ENCODE assay signal across 26 cellular contexts in genomic region chr12:109286252-109286651, GRCh38. TPM values are rescaled to one million over a fixed set of nuclear protein-coding genes. Genes with fewer than 3 reads are reported as not detected.
DNase-seq lines count a peak whose midpoint lies in the region; ATAC-seq, FAIRE-seq and TF ChIP-seq lines count a peak whose summit lies in the region.
"Had no signal": no experiment of that assay in that cellular context is flagged by ENCODE, and none has a peak within 500 bp of the region (broad histone marks: within the 10 kb centered on the region; RNA-seq: fewer than 3 reads in every experiment).

No MANE protein-coding gene starts in this region.

- H3K79me2 ChIP-seq in K562 (ENCODE audit: control insufficient read depth, insufficient read depth, low read length) (no peaks in the 10 kb centered on the region), osteoblast (ENCODE audit: insufficient read depth, low read length) (no peaks in the 10 kb centered on the region)

- H4K20me1 ChIP-seq in K562 (replicated peaks; ENCODE audit: control insufficient read depth, insufficient read depth, low read length) (peaks cover 4% of the 10 kb centered on the region; the same call in 1 of the 2 replicates), osteoblast (ENCODE audit: insufficient read depth, low read length) (no peaks in the 10 kb centered on the region)

- intact Hi-C loops in K562 (cut with micrococcal nuclease) = no loop called here

- CTCF ChIA-PET in K562 (lab: Yijun Ruan, JAX; ENCODE audit: low intra/inter-chr PET ratio) = no interaction called here

- no peak for TF ChIP-seq EP300 in K562 (IDR thresholded peaks at IDR 0.05; ENCODE audit: low read length)

- no peak overlapping the region for H3K4me2 ChIP-seq in K562 (ENCODE audit: insufficient read depth, low read length)
- no peak overlapping the region for H3K4me2 ChIP-seq in osteoblast (ENCODE audit: insufficient read depth, low read length)
- H3K4me2 ChIP-seq: A549, GM23338 had no signal

- FAIRE-seq in K562 (lab: Jason Lieb, UNC) = no peak
- FAIRE-seq: A549, GM12878, GM19239 had no signal

- H3K36me3 ChIP-seq in BE2C (no peaks in the 10 kb centered on the region), K562 (ENCODE audit: control insufficient read depth, insufficient read depth, low read length) (no peaks in the 10 kb centered on the region), osteoblast (ENCODE audit: insufficient read depth, low read length) (no peaks in the 10 kb centered on the region)

- H3K27ac ChIP-seq in K562 (ENCODE audit: extremely low read depth, low read depth, low read length) = no peak overlapping the region
- H3K27ac ChIP-seq in osteoblast (ENCODE audit: low read depth, low read length) = no peak overlapping the region
- H3K27ac ChIP-seq: A549 had no signal

- no peak overlapping the region for H3K4me3 ChIP-seq in BE2C (ENCODE audit: low read depth, low read length)
- no peak overlapping the region for H3K4me3 ChIP-seq in K562
- no peak overlapping the region for H3K4me3 ChIP-seq in osteoblast (ENCODE audit: insufficient read depth, low read length)
- H3K4me3 ChIP-seq: A549, GM12878, GM23338 had no signal

- POLR2A ChIA-PET in K562 (lab: Yijun Ruan, JAX) = interaction anchor here (0.6 kb wide), 1 partner anchor 539 kb away, joined by 3 read pairs; no protein-coding TSS in a partner anchor

- in situ Hi-C loops in K562 (cut with MboI) = no loop called here

- no peak for TF ChIP-seq POLR2A in K562 (conservative IDR thresholded peaks at IDR 0.05)

- H2AFZ ChIP-seq in K562 (ENCODE audit: low read depth, low read length) (no peak overlapping the region), osteoblast (ENCODE audit: low read length) (no peak overlapping the region)
- H2AFZ ChIP-seq: GM23338 had no signal

- no peaks in the 10 kb centered on the region for H3K27me3 ChIP-seq in BE2C
- H3K27me3 ChIP-seq in K562 (ENCODE audit: control insufficient read depth in 2 of 2, insufficient read depth in 2 of 2, low read length in 2 of 2) = peaks cover 14 to 58% of the 10 kb centered on the region in 2 experiments; a peak in 3 of 5 replicates
- no peaks in the 10 kb centered on the region for H3K27me3 ChIP-seq in osteoblast (ENCODE audit: insufficient read depth, low read length)

- H3K9ac ChIP-seq in K562 (ENCODE audit: insufficient read depth in 1 of 2, low read depth in 2 of 2, low read length in 2 of 2) = no peak overlapping the region

- TF ChIP-seq CTCF in BE2C (IDR thresholded peaks at IDR 0.05; ENCODE audit: low read depth, low read length) (no peak), K562 (IDR thresholded peaks at IDR 0.05 in 2 of 3, conservative IDR thresholded peaks at IDR 0.05 in 1 of 3; ENCODE audit: insufficient read depth in 2 of 3, low read depth in 1 of 3, low read length in 3 of 3) (no peak), osteoblast (IDR thresholded peaks at IDR 0.05; ENCODE audit: extremely low read depth, low read depth, low read length) (no peak)

- no peak for ATAC-seq in K562
- ATAC-seq in GM21619 (IDR thresholded peaks at IDR 0.05; ENCODE audit: unreplicated experiment) = no peak
- ATAC-seq: GM12878, GM23338, HCT116 had no signal

- H3K9me3 ChIP-seq in BE2C = no peaks in the 10 kb centered on the region
- H3K9me3 ChIP-seq in K562 (replicated peaks; ENCODE audit: control insufficient read depth, insufficient read depth, low read depth, low read length) = no peaks in the 10 kb centered on the region
- no peaks in the 10 kb centered on the region for H3K9me3 ChIP-seq in osteoblast (ENCODE audit: low read depth, low read length)
- H3K9me3 ChIP-seq: A549 had no signal

- no peaks in the 10 kb centered on the region for H3K9me1 ChIP-seq in K562 (ENCODE audit: control insufficient read depth, insufficient read depth, low read length)

- DNase-seq in NCI-H2171 treated with DMSO at 0.1 percent for 48 hours (lab: John Stamatoyannopoulos, UW) = peak; percentile 8
- DNase-seq in NCI-H2171 (lab: John Stamatoyannopoulos, UW) = no peak
- peak; percentile 55 for DNase-seq in BE2C
- DNase-seq in K562 (ENCODE audit: extremely low read depth in 1 of 4, low spot score in 3 of 4) = no peak
- DNase-seq in osteoblast (ENCODE audit: insufficient read length, low spot score, missing footprints) = peak; percentile 45
- no peak for DNase-seq in NCI-H2107 (lab: John Stamatoyannopoulos, UW)
- DNase-seq: 8988T; ACHN; AML-193; C1 segment of cervical spinal cord; Calu3; CD4-positive, alpha-beta memory T cell; COR-L47; DMS79; EL; GDM1; H9; HFFc6 had no signal

- BruUV-seq in K562 (replicated peaks; lab: Mats Ljungman, UMichigan) = no TSS peak

- TF ChIP-seq RAD21 in K562 (CRISPR knock-in tag; conservative IDR thresholded peaks at IDR 0.05 in 1 of 2, IDR thresholded peaks at IDR 0.05 in 1 of 2) = no peak

- no peaks in the 10 kb centered on the region for H3K4me1 ChIP-seq in BE2C
- H3K4me1 ChIP-seq in K562 (replicated peaks in 1 of 2; ENCODE audit: control insufficient read depth in 2 of 2, insufficient read depth in 2 of 2, low read length in 2 of 2) = peaks cover 0 to 13% of the 10 kb centered on the region in 2 experiments; a peak in 2 of 5 replicates
- H3K4me1 ChIP-seq in osteoblast (ENCODE audit: insufficient read depth, low read length) = no peaks in the 10 kb centered on the region
- H3K4me1 ChIP-seq: A549 had no signal

TF ChIP-seq in K562, 482 proteins besides CTCF, POLR2A, EP300 and RAD21:
- TF ChIP-seq NFIC (IDR thresholded peaks at IDR 0.05) = 0 out of 2 replicates have a peak, but pooled peaks have one; percentile 25
- TF ChIP-seq PHF8 (IDR thresholded peaks at IDR 0.05; ENCODE audit: borderline replicate concordance, low read length) = no peak

RNA-seq across cellular contexts. Expression of gene FOXN4, which starts 22.8 kb away (rescaled TPM):
- 0.73 TPM for polyA plus RNA-seq in BE2C (2012; ENCODE audit: insufficient read depth, insufficient read length, low read depth)
- total RNA-seq in K562 (2011; cell fraction: chromatin; rRNA removed; ENCODE audit: low replicate concordance) = not detected in 2 replicates
- total RNA-seq in K562 (2011; cell fraction: nucleolus; rRNA removed) = not detected in 2 replicates
- total RNA-seq in K562 (2011; cell fraction: nucleoplasm; rRNA removed) = not detected in 2 replicates
- not detected in 2 replicates for total RNA-seq in K562 (2014; rRNA removed)
- not detected in 2 replicates for total RNA-seq in K562 (2014; rRNA removed; fragmentation: Illumina TruSeq; extraction: Trizol)
- total RNA-seq in K562 (2015; rRNA removed; fragmentation: Illumina TruSeq; extraction: Trizol) = not detected in 2 replicates
- not detected in 2 replicates for total RNA-seq in K562 (2021)
- polyA plus RNA-seq in K562 (2011; rRNA removed) = not detected in 2 replicates
- not detected in 2 replicates for polyA plus RNA-seq in K562 (2011; cell fraction: cytosol; rRNA removed)
- polyA plus RNA-seq in K562 (2011; cell fraction: nucleus; rRNA removed) = not detected in 2 replicates
- polyA plus RNA-seq in K562 (2012) = not detected in 2 replicates
- polyA plus RNA-seq in K562 (2014; fragmentation: Illumina TruSeq; extraction: Trizol) = not detected in 2 replicates
- polyA plus RNA-seq in K562 (2014; fragmentation: Nextera tagmentation; extraction: Ambion mirVana) = not detected
- polyA plus RNA-seq in K562 (2014; rRNA removed) = not detected in 2 replicates
- polyA minus RNA-seq in K562 (2011; rRNA and poly(A)+ RNA removed) = not detected in 2 replicates
- not detected in 2 replicates for polyA minus RNA-seq in K562 (2011; cell fraction: cytosol; rRNA and poly(A)+ RNA removed)
- polyA minus RNA-seq in K562 (2011; cell fraction: nucleus; rRNA and poly(A)+ RNA removed) = not detected in 2 replicates
- total RNA-seq in osteoblast = not detected in 2 replicates
- total RNA-seq: Calu3; CD4-positive, alpha-beta memory T cell; GM12878; H4; HFFc6 had no signal
- polyA plus RNA-seq: BJ; CD4-positive, alpha-beta memory T cell; GM12878 had no signal

Comparison
In these comparisons a context has a peak if more than half of its experiments do, and no peak if none do; other contexts are left out.
1. DNase-seq: peak in NCI-H2171 treated with DMSO at 0.1 percent for 48 hours (single experiment), BE2C (single experiment) and osteoblast (single experiment); none in NCI-H2171 (single experiment), K562 (0 of 4) and NCI-H2107 (single experiment).